Comparison of ENCODE assay signal across 8 cellular contexts in the genomic region with DNA sequence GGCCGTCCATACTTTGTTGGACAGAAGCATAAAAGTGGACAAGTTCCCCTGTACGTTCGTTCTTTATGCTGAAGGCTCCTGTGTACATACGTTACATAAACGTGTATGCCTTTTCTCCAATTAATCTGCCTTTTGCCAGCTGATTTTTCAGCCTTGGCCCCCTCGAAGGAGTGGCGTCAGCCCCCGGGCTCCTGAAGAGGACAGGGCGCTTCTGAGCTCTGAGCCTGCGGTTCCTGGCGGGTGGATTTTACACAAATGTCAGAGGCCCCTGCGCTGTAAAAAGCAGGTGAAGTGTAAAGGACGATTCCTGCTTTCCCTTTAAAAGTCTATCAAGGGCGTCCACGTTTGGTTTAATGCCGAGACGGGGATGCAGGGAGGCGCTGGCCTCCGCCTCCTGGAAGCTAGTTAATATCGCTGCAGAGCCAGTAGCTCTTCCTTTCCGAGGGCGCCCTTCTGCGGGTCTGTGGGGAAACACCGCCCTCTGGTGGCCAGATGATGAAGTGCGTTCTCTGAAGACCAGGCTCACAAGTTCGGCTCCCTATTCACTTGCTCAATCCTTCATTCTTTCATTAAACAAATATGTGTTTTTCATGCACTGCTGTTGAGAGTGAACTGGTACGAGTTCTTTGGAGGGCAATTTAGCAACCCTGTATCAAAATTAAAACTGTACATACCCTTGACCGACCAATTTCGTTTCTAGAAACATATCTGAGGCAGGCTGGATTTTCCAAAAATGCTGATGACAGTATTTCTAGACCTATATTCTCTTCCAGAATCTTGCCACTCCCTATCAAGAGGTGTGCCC.
DNase-seq lines count a peak whose midpoint lies in the region; ATAC-seq, FAIRE-seq and TF ChIP-seq lines count a peak whose summit lies in the region.

No MANE protein-coding gene starts in this region.

- H3K4me1 Mint-ChIP-seq in endothelial cell (ENCODE audit: unreplicated experiment): peaks cover 10% of the 10 kb centered on the region

- no peak for ATAC-seq in GM18873 (IDR thresholded peaks at IDR 0.05; ENCODE audit: low FRiP score, unreplicated experiment)

- peak; percentile 94 for TF ChIP-seq CTCF in HL-60 (IDR thresholded peaks at IDR 0.05; ENCODE audit: insufficient read depth, low read length)
- TF ChIP-seq CTCF in endothelial cell (IDR thresholded peaks at IDR 0.05; ENCODE audit: unreplicated experiment): peak; percentile 99

- no peak overlapping the region for H3K27ac ChIP-seq in HL-60 (replicated peaks)

- no peak overlapping the region for H3K4me3 Mint-ChIP-seq in endothelial cell (ENCODE audit: unreplicated experiment)

- no peaks in the 10 kb centered on the region for H3K36me3 Mint-ChIP-seq in endothelial cell (ENCODE audit: low read depth, unreplicated experiment)

- peaks cover 3% of the 10 kb centered on the region for H3K27me3 ChIP-seq in HL-60 (ENCODE audit: insufficient read depth, poor library complexity, severe bottlenecking)

- peak; percentile 50 to 81 for DNase-seq in HL-60 (ENCODE audit: low read depth in 1 of 2, low spot score in 1 of 2)
- DNase-seq in NK-92 treated with Interleukin-12 subunit alpha and Interleukin-12 subunit beta, amount 100 ng/mL, for 24 hours (lab: John Stamatoyannopoulos, UW): peak; percentile 30
- peak; percentile 48 to 50 for DNase-seq in activated CD8-positive, alpha-beta memory T cell treated with anti-CD3 and anti-CD28 coated beads for 4 hours (ENCODE audit: low read depth in 2 of 2)
- DNase-seq in endothelial cell (ENCODE audit: low spot score): peak; percentile 89
- peak; percentile 65 for DNase-seq in middle frontal gyrus (ENCODE audit: extremely low spot score, low spot score)
- peak; percentile 69 for DNase-seq in stimulated activated CD8-positive, alpha-beta memory T cell treated with anti-CD3 and anti-CD28 coated beads, Interleukin-4, amount 100 ng/mL, for 1 hour (ENCODE audit: low read depth in 2 of 2, low spot score in 1 of 2)

- H3K9me3 Mint-ChIP-seq in endothelial cell (ENCODE audit: unreplicated experiment): no peaks in the 10 kb centered on the region

- FAIRE-seq in G401.6 (lab: Jason Lieb, UNC): peak; percentile 74

- no peak overlapping the region for H3K4me3 ChIP-seq in HL-60 (replicated peaks; ENCODE audit: insufficient read depth, low read length)

- H3K27me3 Mint-ChIP-seq in endothelial cell (ENCODE audit: unreplicated experiment): peaks cover 2% of the 10 kb centered on the region

- no peak overlapping the region for H3K27ac Mint-ChIP-seq in endothelial cell (ENCODE audit: unreplicated experiment)

Comparison
In these comparisons a context has a peak if more than half of its experiments do, and no peak if none do; other contexts are left out.
1. DNase-seq: peak in every context shown above with its lines; median percentile 89 in endothelial cell; 69 in stimulated activated CD8-positive, alpha-beta memory T cell treated with anti-CD3 and anti-CD28 coated beads, Interleukin-4, amount 100 ng/mL, for 1 hour; 66 in HL-60; 65 in middle frontal gyrus; 49 in activated CD8-positive, alpha-beta memory T cell treated with anti-CD3 and anti-CD28 coated beads for 4 hours; 30 in NK-92 treated with Interleukin-12 subunit alpha and Interleukin-12 subunit beta, amount 100 ng/mL, for 24 hours.